Comparison of ENCODE assay signal across 1 cellular context in the genomic region with DNA sequence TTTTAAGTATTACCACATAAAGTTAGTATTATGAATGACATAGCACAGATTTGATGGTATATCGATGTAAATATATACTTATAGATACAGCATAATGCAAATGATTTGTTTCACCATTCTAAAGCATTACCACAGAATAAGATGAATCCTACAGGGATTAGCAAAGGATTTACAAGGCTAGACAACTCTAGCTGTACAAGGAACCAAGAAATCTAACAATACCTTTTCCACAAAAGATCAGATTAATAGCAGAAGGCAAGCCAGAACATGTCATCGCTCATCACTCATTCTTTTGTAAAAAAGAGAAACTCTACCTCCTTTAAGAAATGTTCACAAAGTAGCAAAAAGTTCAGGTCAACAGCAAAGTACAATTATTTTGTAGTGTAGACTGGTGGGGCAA.
TF ChIP-seq lines count a peak whose summit lies in the region.

No MANE protein-coding gene starts in this region.

TF ChIP-seq in GM23338, 12 proteins besides CTCF, POLR2A, EP300 and RAD21 (continued from another document):
- TF ChIP-seq, protein P1, sequence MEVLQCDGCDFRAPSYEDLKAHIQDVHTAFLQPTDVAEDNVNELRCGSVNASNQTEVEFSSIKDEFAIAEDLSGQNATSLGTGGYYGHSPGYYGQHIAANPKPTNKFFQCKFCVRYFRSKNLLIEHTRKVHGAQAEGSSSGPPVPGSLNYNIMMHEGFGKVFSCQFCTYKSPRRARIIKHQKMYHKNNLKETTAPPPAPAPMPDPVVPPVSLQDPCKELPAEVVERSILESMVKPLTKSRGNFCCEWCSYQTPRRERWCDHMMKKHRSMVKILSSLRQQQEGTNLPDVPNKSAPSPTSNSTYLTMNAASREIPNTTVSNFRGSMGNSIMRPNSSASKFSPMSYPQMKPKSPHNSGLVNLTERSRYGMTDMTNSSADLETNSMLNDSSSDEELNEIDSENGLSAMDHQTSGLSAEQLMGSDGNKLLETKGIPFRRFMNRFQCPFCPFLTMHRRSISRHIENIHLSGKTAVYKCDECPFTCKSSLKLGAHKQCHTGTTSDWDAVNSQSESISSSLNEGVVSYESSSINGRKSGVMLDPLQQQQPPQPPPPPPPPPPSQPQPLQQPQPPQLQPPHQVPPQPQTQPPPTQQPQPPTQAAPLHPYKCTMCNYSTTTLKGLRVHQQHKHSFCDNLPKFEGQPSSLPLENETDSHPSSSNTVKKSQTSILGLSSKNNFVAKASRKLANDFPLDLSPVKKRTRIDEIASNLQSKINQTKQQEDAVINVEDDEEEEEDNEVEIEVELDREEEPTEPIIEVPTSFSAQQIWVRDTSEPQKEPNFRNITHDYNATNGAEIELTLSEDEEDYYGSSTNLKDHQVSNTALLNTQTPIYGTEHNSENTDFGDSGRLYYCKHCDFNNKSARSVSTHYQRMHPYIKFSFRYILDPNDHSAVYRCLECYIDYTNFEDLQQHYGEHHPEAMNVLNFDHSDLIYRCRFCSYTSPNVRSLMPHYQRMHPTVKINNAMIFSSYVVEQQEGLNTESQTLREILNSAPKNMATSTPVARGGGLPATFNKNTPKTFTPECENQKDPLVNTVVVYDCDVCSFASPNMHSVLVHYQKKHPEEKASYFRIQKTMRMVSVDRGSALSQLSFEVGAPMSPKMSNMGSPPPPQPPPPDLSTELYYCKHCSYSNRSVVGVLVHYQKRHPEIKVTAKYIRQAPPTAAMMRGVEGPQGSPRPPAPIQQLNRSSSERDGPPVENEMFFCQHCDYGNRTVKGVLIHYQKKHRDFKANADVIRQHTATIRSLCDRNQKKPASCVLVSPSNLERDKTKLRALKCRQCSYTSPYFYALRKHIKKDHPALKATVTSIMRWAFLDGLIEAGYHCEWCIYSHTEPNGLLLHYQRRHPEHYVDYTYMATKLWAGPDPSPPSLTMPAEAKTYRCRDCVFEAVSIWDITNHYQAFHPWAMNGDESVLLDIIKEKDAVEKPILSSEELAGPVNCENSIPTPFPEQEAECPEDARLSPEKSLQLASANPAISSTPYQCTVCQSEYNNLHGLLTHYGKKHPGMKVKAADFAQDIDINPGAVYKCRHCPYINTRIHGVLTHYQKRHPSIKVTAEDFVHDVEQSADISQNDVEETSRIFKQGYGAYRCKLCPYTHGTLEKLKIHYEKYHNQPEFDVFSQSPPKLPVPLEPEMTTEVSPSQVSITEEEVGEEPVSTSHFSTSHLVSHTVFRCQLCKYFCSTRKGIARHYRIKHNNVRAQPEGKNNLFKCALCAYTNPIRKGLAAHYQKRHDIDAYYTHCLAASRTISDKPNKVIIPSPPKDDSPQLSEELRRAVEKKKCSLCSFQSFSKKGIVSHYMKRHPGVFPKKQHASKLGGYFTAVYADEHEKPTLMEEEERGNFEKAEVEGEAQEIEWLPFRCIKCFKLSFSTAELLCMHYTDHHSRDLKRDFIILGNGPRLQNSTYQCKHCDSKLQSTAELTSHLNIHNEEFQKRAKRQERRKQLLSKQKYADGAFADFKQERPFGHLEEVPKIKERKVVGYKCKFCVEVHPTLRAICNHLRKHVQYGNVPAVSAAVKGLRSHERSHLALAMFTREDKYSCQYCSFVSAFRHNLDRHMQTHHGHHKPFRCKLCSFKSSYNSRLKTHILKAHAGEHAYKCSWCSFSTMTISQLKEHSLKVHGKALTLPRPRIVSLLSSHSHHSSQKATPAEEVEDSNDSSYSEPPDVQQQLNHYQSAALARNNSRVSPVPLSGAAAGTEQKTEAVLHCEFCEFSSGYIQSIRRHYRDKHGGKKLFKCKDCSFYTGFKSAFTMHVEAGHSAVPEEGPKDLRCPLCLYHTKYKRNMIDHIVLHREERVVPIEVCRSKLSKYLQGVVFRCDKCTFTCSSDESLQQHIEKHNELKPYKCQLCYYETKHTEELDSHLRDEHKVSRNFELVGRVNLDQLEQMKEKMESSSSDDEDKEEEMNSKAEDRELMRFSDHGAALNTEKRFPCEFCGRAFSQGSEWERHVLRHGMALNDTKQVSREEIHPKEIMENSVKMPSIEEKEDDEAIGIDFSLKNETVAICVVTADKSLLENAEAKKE (CRISPR knock-in tag; IDR thresholded peaks at IDR 0.05): no peak
- TF ChIP-seq CREB1 (CRISPR knock-in tag; IDR thresholded peaks at IDR 0.05; ENCODE audit: low read depth): no peak
- no peak for TF ChIP-seq POLR2AphosphoS5 (IDR thresholded peaks at IDR 0.05; ENCODE audit: low read depth)
- TF ChIP-seq ZNF114 (CRISPR knock-in tag; IDR thresholded peaks at IDR 0.05): no peak
- TF ChIP-seq, protein P2, sequence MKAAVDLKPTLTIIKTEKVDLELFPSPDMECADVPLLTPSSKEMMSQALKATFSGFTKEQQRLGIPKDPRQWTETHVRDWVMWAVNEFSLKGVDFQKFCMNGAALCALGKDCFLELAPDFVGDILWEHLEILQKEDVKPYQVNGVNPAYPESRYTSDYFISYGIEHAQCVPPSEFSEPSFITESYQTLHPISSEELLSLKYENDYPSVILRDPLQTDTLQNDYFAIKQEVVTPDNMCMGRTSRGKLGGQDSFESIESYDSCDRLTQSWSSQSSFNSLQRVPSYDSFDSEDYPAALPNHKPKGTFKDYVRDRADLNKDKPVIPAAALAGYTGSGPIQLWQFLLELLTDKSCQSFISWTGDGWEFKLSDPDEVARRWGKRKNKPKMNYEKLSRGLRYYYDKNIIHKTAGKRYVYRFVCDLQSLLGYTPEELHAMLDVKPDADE (IDR thresholded peaks at IDR 0.05): no peak
- TF ChIP-seq, protein P3, sequence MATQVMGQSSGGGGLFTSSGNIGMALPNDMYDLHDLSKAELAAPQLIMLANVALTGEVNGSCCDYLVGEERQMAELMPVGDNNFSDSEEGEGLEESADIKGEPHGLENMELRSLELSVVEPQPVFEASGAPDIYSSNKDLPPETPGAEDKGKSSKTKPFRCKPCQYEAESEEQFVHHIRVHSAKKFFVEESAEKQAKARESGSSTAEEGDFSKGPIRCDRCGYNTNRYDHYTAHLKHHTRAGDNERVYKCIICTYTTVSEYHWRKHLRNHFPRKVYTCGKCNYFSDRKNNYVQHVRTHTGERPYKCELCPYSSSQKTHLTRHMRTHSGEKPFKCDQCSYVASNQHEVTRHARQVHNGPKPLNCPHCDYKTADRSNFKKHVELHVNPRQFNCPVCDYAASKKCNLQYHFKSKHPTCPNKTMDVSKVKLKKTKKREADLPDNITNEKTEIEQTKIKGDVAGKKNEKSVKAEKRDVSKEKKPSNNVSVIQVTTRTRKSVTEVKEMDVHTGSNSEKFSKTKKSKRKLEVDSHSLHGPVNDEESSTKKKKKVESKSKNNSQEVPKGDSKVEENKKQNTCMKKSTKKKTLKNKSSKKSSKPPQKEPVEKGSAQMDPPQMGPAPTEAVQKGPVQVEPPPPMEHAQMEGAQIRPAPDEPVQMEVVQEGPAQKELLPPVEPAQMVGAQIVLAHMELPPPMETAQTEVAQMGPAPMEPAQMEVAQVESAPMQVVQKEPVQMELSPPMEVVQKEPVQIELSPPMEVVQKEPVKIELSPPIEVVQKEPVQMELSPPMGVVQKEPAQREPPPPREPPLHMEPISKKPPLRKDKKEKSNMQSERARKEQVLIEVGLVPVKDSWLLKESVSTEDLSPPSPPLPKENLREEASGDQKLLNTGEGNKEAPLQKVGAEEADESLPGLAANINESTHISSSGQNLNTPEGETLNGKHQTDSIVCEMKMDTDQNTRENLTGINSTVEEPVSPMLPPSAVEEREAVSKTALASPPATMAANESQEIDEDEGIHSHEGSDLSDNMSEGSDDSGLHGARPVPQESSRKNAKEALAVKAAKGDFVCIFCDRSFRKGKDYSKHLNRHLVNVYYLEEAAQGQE (IDR thresholded peaks at IDR 0.05; ENCODE audit: unreplicated experiment): no peak
- no peak for TF ChIP-seq EZH2phosphoT487 (IDR thresholded peaks at IDR 0.05; ENCODE audit: unreplicated experiment)
- no peak for TF ChIP-seq JUNB (IDR thresholded peaks at IDR 0.05; ENCODE audit: unreplicated experiment)
